ENCODE assay signal across 9 cellular contexts in genomic region chr4:102823897-102824296, GRCh38. TPM values are rescaled to one million over a fixed set of nuclear protein-coding genes. Genes with fewer than 3 reads are reported as not detected.
DNase-seq lines count a peak whose midpoint lies in the region; ATAC-seq, FAIRE-seq and TF ChIP-seq lines count a peak whose summit lies in the region.
"Had no signal": no experiment of that assay in that cellular context is flagged by ENCODE, and none has a peak within 500 bp of the region (broad histone marks: within the 10 kb centered on the region; RNA-seq: fewer than 3 reads in every experiment).

No MANE protein-coding gene starts in this region.

- no peak overlapping the region for H3K27ac ChIP-seq in iPS-18a (ENCODE audit: low read length)
- H3K27ac ChIP-seq in pancreas = peak overlapping the region in 2 of 4 donors; percentile 99 to 100

- H3K4me3 ChIP-seq in WI38 (ENCODE audit: low read depth, low read length) = peak overlapping the region; percentile 99
- H3K4me3 ChIP-seq in iPS-18a (ENCODE audit: low read length) = peak overlapping the region; percentile 77
- H3K4me3 ChIP-seq in pancreas = peak overlapping the region in 2 of 4 donors; percentile 58 to 98

- no peaks in the 10 kb centered on the region for H3K27me3 Mint-ChIP-seq in T-helper 1 cell treated with Interleukin-12 subunit alpha and Interleukin-12 subunit beta and Interleukin-4 antibody, amounts not matched to agents 30 μg/mL and 1 μg/mL, for 36 hours (ENCODE audit: low read depth)
- H3K27me3 Mint-ChIP-seq in stimulated activated memory B cell treated with anti-CD40 and anti-IgM and Interleukin-4, amounts not matched to agents 10 μg/mL and 1 μg/mL and 100 μg/mL, for 72 hours = no peaks in the 10 kb centered on the region

- WGBS in pancreas, 2 donors = 5 to 9% methylated on average over 4 of the region's 4 CpGs

- no peak for FAIRE-seq in pancreas (lab: Jason Lieb, UNC)

- H3K27ac Mint-ChIP-seq in T-helper 1 cell treated with Interleukin-12 subunit alpha and Interleukin-12 subunit beta and Interleukin-4 antibody, amounts not matched to agents 30 μg/mL and 1 μg/mL, for 36 hours = peak overlapping the region; percentile 23
- H3K27ac Mint-ChIP-seq in stimulated activated memory B cell treated with anti-CD40 and anti-IgM and Interleukin-4, amounts not matched to agents 10 μg/mL and 1 μg/mL and 100 μg/mL, for 72 hours = no peak overlapping the region

- peaks cover 44% of the 10 kb centered on the region for H3K4me1 Mint-ChIP-seq in T-helper 1 cell treated with Interleukin-12 subunit alpha and Interleukin-12 subunit beta and Interleukin-4 antibody, amounts not matched to agents 30 μg/mL and 1 μg/mL, for 36 hours (ENCODE audit: low read depth)
- H3K4me1 Mint-ChIP-seq in stimulated activated memory B cell treated with anti-CD40 and anti-IgM and Interleukin-4, amounts not matched to agents 10 μg/mL and 1 μg/mL and 100 μg/mL, for 72 hours = peaks cover 53% of the 10 kb centered on the region

- H3K4me3 Mint-ChIP-seq in T-helper 1 cell treated with Interleukin-12 subunit alpha and Interleukin-12 subunit beta and Interleukin-4 antibody, amounts not matched to agents 30 μg/mL and 1 μg/mL, for 36 hours = peak overlapping the region; percentile 79
- peak overlapping the region; percentile 68 for H3K4me3 Mint-ChIP-seq in stimulated activated memory B cell treated with anti-CD40 and anti-IgM and Interleukin-4, amounts not matched to agents 10 μg/mL and 1 μg/mL and 100 μg/mL, for 72 hours

- H3K4me1 ChIP-seq in iPS-18a (ENCODE audit: control insufficient read depth, low read depth, low read length) = peaks cover 40% of the 10 kb centered on the region
- peaks cover 19 to 51% (median 47%) of the 10 kb centered on the region in 3 donors for H3K4me1 ChIP-seq in pancreas

- DNase-seq in T-helper 1 cell (no peak), NCI-H2196 treated with DMSO at 0.1 percent for 48 hours (lab: John Stamatoyannopoulos, UW; ENCODE audit: unreplicated experiment) (no peak), GM13976 (ENCODE audit: low spot score) (no peak), pancreas (no peak)
- DNase-seq: NCI-H524 treated with DMSO at 0.1 percent for 48 hours had no signal

- no peaks in the 10 kb centered on the region for H3K9me3 ChIP-seq in iPS-18a (ENCODE audit: control insufficient read depth, low read depth, low read length)
- H3K9me3 ChIP-seq in pancreas = no peaks in the 10 kb centered on the region

- TF ChIP-seq CTCF in WI38 (IDR thresholded peaks at IDR 0.05; ENCODE audit: low read depth, low read length) (no peak), GM13976 (IDR thresholded peaks at IDR 0.05; ENCODE audit: borderline replicate concordance, control extremely low read depth, extremely low read depth, insufficient read depth, missing control alignments) (no peak), pancreas (IDR thresholded peaks at IDR 0.05) (no peak)

- H3K36me3 ChIP-seq in iPS-18a (ENCODE audit: control insufficient read depth, low read depth, low read length) (peaks cover 30% of the 10 kb centered on the region), pancreas (no peaks in the 10 kb centered on the region)

- no peaks in the 10 kb centered on the region for H3K9me3 Mint-ChIP-seq in T-helper 1 cell treated with Interleukin-12 subunit alpha and Interleukin-12 subunit beta and Interleukin-4 antibody, amounts not matched to agents 30 μg/mL and 1 μg/mL, for 36 hours
- H3K9me3 Mint-ChIP-seq in stimulated activated memory B cell treated with anti-CD40 and anti-IgM and Interleukin-4, amounts not matched to agents 10 μg/mL and 1 μg/mL and 100 μg/mL, for 72 hours = no peaks in the 10 kb centered on the region

- intact Hi-C loops in pancreas (cut with DNase I) = no loop called here

- ATAC-seq in stimulated activated memory B cell treated with anti-CD40 and anti-IgM and Interleukin-4, amounts not matched to agents 10 μg/mL and 1 μg/mL and 100 μg/mL, for 72 hours = no peak
- ATAC-seq in pancreas = no peak

- H3K27me3 ChIP-seq in iPS-18a (ENCODE audit: control insufficient read depth, insufficient read depth, low read length) (no peaks in the 10 kb centered on the region), pancreas (no peaks in the 10 kb centered on the region)

- in situ Hi-C loops in GM13976 (cut with MboI; ENCODE audit: low sequenced_read_pairs, unreplicated experiment) = no loop called here

- H3K9ac ChIP-seq in iPS-18a (ENCODE audit: low read length) = no peak overlapping the region

- H3K36me3 Mint-ChIP-seq in T-helper 1 cell treated with Interleukin-12 subunit alpha and Interleukin-12 subunit beta and Interleukin-4 antibody, amounts not matched to agents 30 μg/mL and 1 μg/mL, for 36 hours (ENCODE audit: low read depth) = peaks cover 30% of the 10 kb centered on the region
- peaks cover 25% of the 10 kb centered on the region for H3K36me3 Mint-ChIP-seq in stimulated activated memory B cell treated with anti-CD40 and anti-IgM and Interleukin-4, amounts not matched to agents 10 μg/mL and 1 μg/mL and 100 μg/mL, for 72 hours

RNA-seq across cellular contexts. Expression of gene UBE2D3, which starts 3.5 kb away (rescaled TPM):
- total RNA-seq in pancreas = 100 to 1,000 TPM in 5 of 6 donors, 10 to 100 TPM in 1; 90.6 to 141 (median 130) TPM
- polyA plus RNA-seq in pancreas = 100 to 1,000 TPM in 1 of 2 donors, 10 to 100 TPM in 1; 98.2 to 137 TPM

RNA-seq across cellular contexts. Expression of gene CISD2, which starts 44.9 kb away (rescaled TPM):
- 10 to 100 TPM; 10.2 to 21.1 (median 14.4) TPM for total RNA-seq in pancreas
- 10 to 100 TPM; 10.8 to 23.1 TPM for polyA plus RNA-seq in pancreas
